Comparison of ENCODE assay signal across 8 cellular contexts in genomic region chr13:97435297-97435682, GRCh38. TPM values are rescaled to one million over a fixed set of nuclear protein-coding genes. Genes with fewer than 3 reads are reported as not detected.
DNase-seq lines count a peak whose midpoint lies in the region; ATAC-seq, FAIRE-seq and TF ChIP-seq lines count a peak whose summit lies in the region.

No MANE protein-coding gene starts in this region.

- no peak for ATAC-seq in CD8-positive, alpha-beta T cell

- BruUV-seq in OCI-LY7 (replicated peaks; lab: Mats Ljungman, UMichigan) = no TSS peak

- FAIRE-seq in H1 (lab: Jason Lieb, UNC) = no peak
- no peak for FAIRE-seq in HTR-8/SVneo (lab: Jason Lieb, UNC)

- no peaks in the 10 kb centered on the region for H3K27me3 ChIP-seq in CD8-positive, alpha-beta T cell (ENCODE audit: insufficient read depth, low read length)
- no peaks in the 10 kb centered on the region for H3K27me3 ChIP-seq in H1 (replicated peaks in 1 of 4; ENCODE audit: control insufficient read depth in 3 of 4, extremely low read depth in 1 of 4, insufficient read depth in 3 of 4, low read length in 3 of 4)
- H3K27me3 ChIP-seq in osteoblast (ENCODE audit: insufficient read depth, low read length) = no peaks in the 10 kb centered on the region

- peaks cover 12% of the 10 kb centered on the region for H3K23me2 ChIP-seq in H1 (ENCODE audit: low read depth, low read length)

- H3K36me3 Mint-ChIP-seq in CD8-positive, alpha-beta T cell = peaks cover 14% of the 10 kb centered on the region

- no peak for TF ChIP-seq EP300 in H1 (IDR thresholded peaks at IDR 0.05; ENCODE audit: borderline replicate concordance in 1 of 2, low read depth in 2 of 2, low read length in 2 of 2)

- no peaks in the 10 kb centered on the region for H3K36me3 ChIP-seq in CD8-positive, alpha-beta T cell (ENCODE audit: insufficient read depth, low read length)
- H3K36me3 ChIP-seq in OCI-LY7 (ENCODE audit: insufficient read depth, low read length) (no peaks in the 10 kb centered on the region), H1 (ENCODE audit: control insufficient read depth in 2 of 4, insufficient read depth in 4 of 4, low read length in 3 of 4) (peaks cover 0 to 7% (median 0%) of the 10 kb centered on the region in 4 experiments; a peak in 2 of 8 replicates), osteoblast (ENCODE audit: insufficient read depth, low read length) (no peaks in the 10 kb centered on the region)

- peak overlapping the region in 2 of 4 experiments; percentile 86 to 91; a peak in 1 of 7 replicates for H3K9ac ChIP-seq in H1 (replicated peaks in 1 of 4; ENCODE audit: extremely low read depth in 1 of 4, low read depth in 3 of 4, low read length in 3 of 4)

- peaks cover 3% of the 10 kb centered on the region; the same call in 1 of the 2 replicates for H3K79me1 ChIP-seq in H1 (ENCODE audit: low read depth, low read length)

- no peak overlapping the region for H2BK15ac ChIP-seq in H1 (ENCODE audit: low read length)

- H3K4me3 ChIP-seq in CD8-positive, alpha-beta T cell (ENCODE audit: low read depth, low read length) = peak overlapping the region; percentile 50
- peak overlapping the region; percentile 79 for H3K4me3 ChIP-seq in OCI-LY7 (ENCODE audit: low read depth, low read length, poor library complexity, severe bottlenecking)
- H3K4me3 ChIP-seq in H1 (ENCODE audit: extremely low read depth in 1 of 4, insufficient read depth in 2 of 4, low read depth in 3 of 4, low read length in 4 of 4) = peak overlapping the region; percentile 73 to 85 (median 80)
- H3K4me3 ChIP-seq in osteoblast (ENCODE audit: insufficient read depth, low read length) = peak overlapping the region; percentile 73

- H4K20me1 ChIP-seq in OCI-LY7 (ENCODE audit: insufficient read depth, low read length) (no peaks in the 10 kb centered on the region), H1 (replicated peaks in 1 of 2; ENCODE audit: control insufficient read depth in 1 of 2, insufficient read depth in 2 of 2, low read length in 2 of 2) (peaks cover 0 to 3% of the 10 kb centered on the region in 2 experiments), osteoblast (ENCODE audit: insufficient read depth, low read length) (no peaks in the 10 kb centered on the region)

- no peak for TF ChIP-seq RAD21 in H1 (IDR thresholded peaks at IDR 0.05 in 1 of 2, conservative IDR thresholded peaks at IDR 0.05 in 1 of 2; ENCODE audit: low read depth in 2 of 2, low read length in 2 of 2)

- H2BK120ac ChIP-seq in H1 (replicated peaks; ENCODE audit: low read depth, low read length) = no peak overlapping the region

- H3K27ac Mint-ChIP-seq in CD8-positive, alpha-beta T cell = peak overlapping the region; percentile 91

- no peak for DNase-seq in CD8-positive, alpha-beta T cell
- DNase-seq in OCI-LY7 (ENCODE audit: low spot score) (no peak), H1 (ENCODE audit: low read depth in 1 of 2, low spot score in 2 of 2) (no peak), osteoblast (ENCODE audit: insufficient read length, low spot score, missing footprints) (no peak), HTR-8/SVneo (ENCODE audit: insufficient read length, low spot score) (no peak), DMS79 (lab: John Stamatoyannopoulos, UW) (no peak), GM03348 (ENCODE audit: low spot score) (no peak), HuH-7 (ENCODE audit: low spot score) (no peak)

- intact Hi-C loops in CD8-positive, alpha-beta T cell (cut with DNase I, micrococcal nuclease) = loop anchor here in 1 of 2 experiments (10.0 kb wide), 2 partner anchors 1140 to 1650 kb away; partner anchors contain the start of gene STK24
- intact Hi-C loops in OCI-LY7 (cut with micrococcal nuclease; ENCODE audit: unreplicated experiment) = loop anchor here (10.0 kb wide), 2 partner anchors 520 to 1140 kb away; partner anchors contain the start of genes IPO5 and STK24

- H3K4ac ChIP-seq in H1 (replicated peaks; ENCODE audit: insufficient read length, low read depth, low read length) = no peak overlapping the region

- H3K4me1 ChIP-seq in CD8-positive, alpha-beta T cell (ENCODE audit: insufficient read depth, low read length) = peaks cover 12% of the 10 kb centered on the region
- H3K4me1 ChIP-seq in OCI-LY7 (ENCODE audit: insufficient read depth, low read length, poor library complexity, severe bottlenecking) = peaks cover 20% of the 10 kb centered on the region
- H3K4me1 ChIP-seq in H1 (replicated peaks in 1 of 4; ENCODE audit: control insufficient read depth in 3 of 4, insufficient read depth in 4 of 4, low read length in 3 of 4) = peaks cover 0 to 3% (median 1%) of the 10 kb centered on the region in 4 experiments; a peak in 2 of 7 replicates
- H3K4me1 ChIP-seq in osteoblast (ENCODE audit: insufficient read depth, low read length) = peaks cover 13% of the 10 kb centered on the region

- no peak overlapping the region for H4K91ac ChIP-seq in H1 (replicated peaks; ENCODE audit: insufficient read length, low read length)

- no peak overlapping the region for H3K18ac ChIP-seq in H1 (ENCODE audit: extremely low read depth, low read length)

- no peak overlapping the region for H4K8ac ChIP-seq in H1 (ENCODE audit: extremely low read depth, insufficient read depth, low read length)

- no peak overlapping the region for H3K56ac ChIP-seq in H1 (replicated peaks; ENCODE audit: insufficient read length, low read depth, low read length)

- 35% methylated on average over 2 of the region's 2 CpGs; no CpG with 5 or more reads in 1 of the 2 experiments for WGBS in H1 (ENCODE audit: extremely low coverage in 1 of 2, insufficient coverage in 1 of 2, insufficient read length in 1 of 2, insufficient replicate concordance in 2 of 2, low coverage in 1 of 2, low lambda C conversion rate in 2 of 2, missing lambda C conversion rate in 1 of 2), 2 experiments

- no peak for TF ChIP-seq CTCF in CD8-positive, alpha-beta T cell (IDR thresholded peaks at IDR 0.05)
- TF ChIP-seq CTCF in OCI-LY7 (conservative IDR thresholded peaks at IDR 0.05; ENCODE audit: low read length) (no peak), H1 (IDR thresholded peaks at IDR 0.05; ENCODE audit: control extremely low read depth in 1 of 3, insufficient read depth in 1 of 3, low read depth in 1 of 3, low read length in 3 of 3) (no peak), osteoblast (IDR thresholded peaks at IDR 0.05; ENCODE audit: extremely low read depth, low read depth, low read length) (no peak)

- H3K9me2 ChIP-seq in OCI-LY7 (ENCODE audit: insufficient read depth, low read length) = no peaks in the 10 kb centered on the region

- H3K14ac ChIP-seq in H1 (ENCODE audit: insufficient read length) = no peak overlapping the region

- no peak overlapping the region for H3K23ac ChIP-seq in H1 (ENCODE audit: insufficient read length)

- H3K4me2 ChIP-seq in OCI-LY7 (ENCODE audit: low read length) (peak overlapping the region; percentile 96), H1 (ENCODE audit: insufficient read depth in 1 of 2, low read depth in 2 of 2, low read length in 2 of 2) (peak overlapping the region; percentile 84 to 93), osteoblast (ENCODE audit: insufficient read depth, low read length) (peak overlapping the region; percentile 94)

- peak overlapping the region; percentile 50 for H3K27ac ChIP-seq in CD8-positive, alpha-beta T cell (ENCODE audit: low read depth, low read length)
- H3K27ac ChIP-seq in OCI-LY7 (ENCODE audit: low read depth, low read length, poor library complexity, severe bottlenecking) (no peak overlapping the region), H1 (ENCODE audit: low read depth, low read length) (no peak overlapping the region), osteoblast (ENCODE audit: low read depth, low read length) (peak overlapping the region; percentile 34)

- no peaks in the 10 kb centered on the region for H3K9me3 Mint-ChIP-seq in CD8-positive, alpha-beta T cell

- peaks cover 30% of the 10 kb centered on the region for H3K4me1 Mint-ChIP-seq in CD8-positive, alpha-beta T cell (ENCODE audit: low read depth)

- no peak overlapping the region for H2BK5ac ChIP-seq in H1 (ENCODE audit: low read depth, low read length)

- H3K9me3 ChIP-seq in CD8-positive, alpha-beta T cell (ENCODE audit: low read length) = no peaks in the 10 kb centered on the region
- no peaks in the 10 kb centered on the region for H3K9me3 ChIP-seq in OCI-LY7 (ENCODE audit: low read length)
- no peaks in the 10 kb centered on the region for H3K9me3 ChIP-seq in H1 (ENCODE audit: insufficient read depth in 2 of 2, low read depth in 1 of 2, low read length in 1 of 2)
- H3K9me3 ChIP-seq in osteoblast (ENCODE audit: low read depth, low read length) = no peaks in the 10 kb centered on the region

- no peak overlapping the region for H4K5ac ChIP-seq in H1 (ENCODE audit: insufficient read length, low read depth, low read length)

- no peaks in the 10 kb centered on the region for H3K27me3 Mint-ChIP-seq in CD8-positive, alpha-beta T cell (ENCODE audit: low read depth)

- no peak for TF ChIP-seq POLR2A in H1 (IDR thresholded peaks at IDR 0.05; ENCODE audit: control extremely low read depth in 1 of 2, low read depth in 2 of 2, low read length in 2 of 2)

- CTCF ChIA-PET in CD8-positive, alpha-beta T cell (lab: Charles Lee) = no interaction called here
- CTCF ChIA-PET in OCI-LY7 (lab: Charles Lee; ENCODE audit: unreplicated experiment) = no interaction called here
- CTCF ChIA-PET in H1 (lab: Charles Lee; ENCODE audit: partially characterized antibody) = interaction anchor here (0.6 kb wide), 1 partner anchor 146 kb away, joined by 4 read pairs; no protein-coding TSS in a partner anchor

- H3K4me3 Mint-ChIP-seq in CD8-positive, alpha-beta T cell = peak overlapping the region; percentile 94

- no peak overlapping the region for H2BK20ac ChIP-seq in H1 (ENCODE audit: low read length)

- POLR2A ChIA-PET in CD8-positive, alpha-beta T cell (lab: Charles Lee) = interaction anchor here (0.6 kb wide), 1 partner anchor 69 kb away, joined by 4 read pairs; no protein-coding TSS in a partner anchor
- POLR2A ChIA-PET in OCI-LY7 (lab: Charles Lee) (interaction anchor here (0.6 to 0.7 kb wide), 5 partner anchors 26 to 1734 kb away, joined by 3 to 6 read pairs (median 4); no protein-coding TSS in a partner anchor), H1 (lab: Charles Lee; ENCODE audit: partially characterized antibody) (interaction anchor here (0.8 to 0.9 kb wide), 2 partner anchors 11 to 23 kb away, joined by 3 to 4 read pairs; no protein-coding TSS in a partner anchor)

- H2AFZ ChIP-seq in OCI-LY7 (ENCODE audit: low read length) (no peak overlapping the region), H1 (ENCODE audit: low read length) (0 out of 2 replicates have a peak overlapping the region, but pooled peaks have one; percentile 90), osteoblast (ENCODE audit: low read length) (peak overlapping the region; percentile 87)

- H3K79me2 ChIP-seq in OCI-LY7 (ENCODE audit: insufficient read depth, low read depth, low read length) (peaks cover 28% of the 10 kb centered on the region; the same call in 1 of the 2 replicates), H1 (ENCODE audit: control insufficient read depth in 1 of 2, insufficient read depth in 2 of 2, low read length in 2 of 2) (peaks cover 3 to 51% of the 10 kb centered on the region in 2 experiments; a peak in 3 of 4 replicates), osteoblast (ENCODE audit: insufficient read depth, low read length) (peaks cover 46% of the 10 kb centered on the region)

- H2AK5ac ChIP-seq in H1 (ENCODE audit: low read depth, low read length) = no peak overlapping the region

- H2BK12ac ChIP-seq in H1 (ENCODE audit: low read depth, low read length) = no peak overlapping the region

RNA-seq across cellular contexts. Expression of gene RAP2A, which starts 1.3 kb away (rescaled TPM):
- total RNA-seq in CD8-positive, alpha-beta T cell = 10 to 100 TPM in 1 of 2 experiments, 1 to 10 TPM in 1; 9.8 to 12.0 TPM
- 8.2 and 9.2 TPM in 2 replicates for total RNA-seq in OCI-LY7 (2014; rRNA removed; shearing (Covaris generic))
- 15.4 and 15.9 TPM in 2 replicates for total RNA-seq in OCI-LY7 (2022)
- total RNA-seq in H1 (2021; fragmentation: NEBNext Ultra II Directional; extraction: Animal tissue kit (Norgen Biotek cat#: 25700)) = 43.4 and 45.3 TPM in 2 replicates
- polyA plus RNA-seq in H1 (2011; rRNA removed) = 4.4 and 8.4 TPM in 2 replicates
- 8.7 TPM for polyA plus RNA-seq in H1 (2011; cell fraction: cytosol; rRNA removed)
- 20.2 TPM for polyA plus RNA-seq in H1 (2011; cell fraction: nucleus; rRNA removed)
- polyA plus RNA-seq in H1 (2012, experiment 1 of 2) = 21.1 to 23.8 TPM (median 22.2 TPM) in 4 replicates
- polyA plus RNA-seq in H1 (2012, experiment 2 of 2) = 1.5 TPM
- polyA plus RNA-seq in H1 (2013, experiment 1 of 2) = 17.4 TPM
- 16.5 TPM for polyA plus RNA-seq in H1 (2013, experiment 2 of 2)
- polyA minus RNA-seq in H1 (2011; rRNA and poly(A)+ RNA removed) = 46.9 and 56.4 TPM in 2 replicates
- 30.4 TPM for polyA minus RNA-seq in H1 (2011; cell fraction: cytosol; rRNA and poly(A)+ RNA removed)
- 74.9 TPM for polyA minus RNA-seq in H1 (2011; cell fraction: nucleus; rRNA and poly(A)+ RNA removed)
- total RNA-seq in osteoblast = 46.6 and 49.9 TPM in 2 replicates

Comparison
In these comparisons a context has a peak if more than half of its experiments do, and no peak if none do; other contexts are left out.
1. H3K27ac ChIP-seq: peak in CD8-positive, alpha-beta T cell (single experiment) and osteoblast (single experiment); none in OCI-LY7 (single experiment) and H1 (single experiment).
2. Peak in every context shown above with its lines, with median percentiles within 50 percentile points of each other: H3K4me3 ChIP-seq and H3K4me2 ChIP-seq.